In genomic region chr21:6098191-6098935, GRCh38 we compare ENCODE assay signal across 8 cellular contexts.
DNase-seq lines count a peak whose midpoint lies in the region; ATAC-seq and TF ChIP-seq lines count a peak whose summit lies in the region.
"Not testable (repeated sequence)": the region's sequence is repeated elsewhere in the genome, so short reads cannot be mapped to it uniquely, and the experiment has no call there.

No MANE protein-coding gene starts in this region.

- H4K20me1 ChIP-seq in PC-3 (ENCODE audit: low read length) = not testable (repeated sequence)

- not testable (repeated sequence) for H3K36me3 Mint-ChIP-seq in Calu3 (ENCODE audit: insufficient read depth, unreplicated experiment); osteocyte (ENCODE audit: unreplicated experiment)

- not testable (repeated sequence) for H3K4me3 ChIP-seq in PC-3 (ENCODE audit: low read length); cardiac muscle cell; upper lobe of right lung

- not testable (repeated sequence) for H3K27me3 ChIP-seq in PC-3 (ENCODE audit: low read length); cardiac muscle cell; upper lobe of right lung

- not testable (repeated sequence) for H3K4me2 ChIP-seq in PC-3 (ENCODE audit: low read length)

- H3K36me3 ChIP-seq in PC-3 (ENCODE audit: low read depth, low read length); cardiac muscle cell; upper lobe of right lung: not testable (repeated sequence)

- H3K4me1 Mint-ChIP-seq in Calu3 (ENCODE audit: low read depth, unreplicated experiment) = peaks cover 12% of the 10 kb centered on the region
- not testable (repeated sequence) for H3K4me1 Mint-ChIP-seq in osteocyte (ENCODE audit: unreplicated experiment)

- H3K27ac ChIP-seq in PC-3 (ENCODE audit: low read length); upper lobe of right lung: not testable (repeated sequence)
- peak overlapping the region; percentile 60 for H3K27ac ChIP-seq in cardiac muscle cell

- TSS peak; percentile 71 for BruUV-seq in Calu3 (replicated peaks; lab: Mats Ljungman, UMichigan)
- BruUV-seq in PC-3 (replicated peaks; lab: Mats Ljungman, UMichigan) = not testable (repeated sequence)

- not testable (repeated sequence) for TF ChIP-seq CTCF in Calu3 (IDR thresholded peaks at IDR 0.05; ENCODE audit: unreplicated experiment); PC-3 (conservative IDR thresholded peaks at IDR 0.05; ENCODE audit: low read depth, low read length); cardiac muscle cell (IDR thresholded peaks at IDR 0.05; ENCODE audit: low read depth, low read length); osteocyte (IDR thresholded peaks at IDR 0.05); upper lobe of right lung (IDR thresholded peaks at IDR 0.05)

- not testable (repeated sequence) for H3K9me3 ChIP-seq in PC-3 (ENCODE audit: low read length); cardiac muscle cell (ENCODE audit: low read depth); upper lobe of right lung

- H3K27ac Mint-ChIP-seq in Calu3 (ENCODE audit: unreplicated experiment) = peak overlapping the region; percentile 75
- H3K27ac Mint-ChIP-seq in osteocyte (ENCODE audit: unreplicated experiment) = peak overlapping the region; percentile 23

- H3K9ac ChIP-seq in PC-3 (ENCODE audit: low read length) = not testable (repeated sequence)

- not testable (repeated sequence) for H3K4me3 Mint-ChIP-seq in Calu3 (ENCODE audit: low read depth, unreplicated experiment); osteocyte (ENCODE audit: unreplicated experiment)

- H3K9me3 Mint-ChIP-seq in Calu3 (ENCODE audit: low read depth, unreplicated experiment); osteocyte (ENCODE audit: unreplicated experiment): not testable (repeated sequence)

- H3K79me2 ChIP-seq in PC-3 (ENCODE audit: low read length) = not testable (repeated sequence)

- H3F3A ChIP-seq in PC-3 (ENCODE audit: low read length, unreplicated experiment) = not testable (repeated sequence)

- H3K9me2 ChIP-seq in PC-3 (replicated peaks; ENCODE audit: low read length) = not testable (repeated sequence)

- H3K4me1 ChIP-seq in PC-3 (ENCODE audit: insufficient read depth, low read length); cardiac muscle cell (ENCODE audit: low read depth); upper lobe of right lung: not testable (repeated sequence)

- DNase-seq in Calu3 (peak; percentile 19), PC-3 (peak; percentile 0), left colon (peak; percentile 4 to 15), upper lobe of right lung (peak; percentile 15)
- not testable (repeated sequence) for DNase-seq in cardiac muscle cell (ENCODE audit: low read depth in 1 of 2, low spot score in 1 of 2); osteocyte (ENCODE audit: extremely low spot score, unreplicated experiment)

- CTCF ChIA-PET in Calu3 (lab: Charles Lee); PC-3 (lab: Charles Lee): not testable (repeated sequence)

- peak; percentile 74 for ATAC-seq in GM19395 (IDR thresholded peaks at IDR 0.05; ENCODE audit: unreplicated experiment)
- peak; percentile 58 for ATAC-seq in HG02610 (IDR thresholded peaks at IDR 0.05; ENCODE audit: unreplicated experiment)
- ATAC-seq in PC-3, left colon: not testable (repeated sequence)
- peak; percentile 20 for ATAC-seq in upper lobe of right lung

- POLR2A ChIA-PET in PC-3 (lab: Charles Lee; ENCODE audit: unreplicated experiment) = not testable (repeated sequence)

- H2AFZ ChIP-seq in PC-3 (ENCODE audit: low read length) = not testable (repeated sequence)

- not testable (repeated sequence) for H3K27me3 Mint-ChIP-seq in Calu3 (ENCODE audit: unreplicated experiment); osteocyte (ENCODE audit: unreplicated experiment)

- intact Hi-C loops in Calu3 (cut with micrococcal nuclease; ENCODE audit: unreplicated experiment); PC-3 (cut with micrococcal nuclease); left colon (cut with DNase I, micrococcal nuclease); upper lobe of right lung (cut with DNase I): not testable (repeated sequence)
